Comparison of ENCODE assay signal across 19 cellular contexts in genomic region chr3:131009698-131010097, GRCh38.
"Had no signal": no experiment of that assay in that cellular context is flagged by ENCODE, and none has a peak within 500 bp of the region (broad histone marks: within the 10 kb centered on the region; RNA-seq: fewer than 3 reads in every experiment).

No MANE protein-coding gene starts in this region.

- H3K4me3 ChIP-seq: dorsolateral prefrontal cortex, heart left ventricle, spleen, tibial artery, upper lobe of left lung, uterus had no signal

- H3K36me3 ChIP-seq: uterus had no signal

- H3K4me1 ChIP-seq: spleen, upper lobe of left lung, uterus had no signal

- H3K9me3 Mint-ChIP-seq: naive thymus-derived CD8-positive, alpha-beta T cell had no signal

- H3K9me3 ChIP-seq: heart left ventricle, spleen, tibial artery, upper lobe of left lung, uterus had no signal

- DNase-seq: cortex of kidney; dorsolateral prefrontal cortex; effector CD8-positive, alpha-beta T cell; heart left ventricle; hippocampal formation; kidney glomerular epithelial cell; mammary epithelial cell; naive thymus-derived CD8-positive, alpha-beta T cell; posterior cingulate gyrus; spleen; stimulated activated CD4-positive, alpha-beta T cell treated with anti-CD3 and anti-CD28 coated beads, Interleukin-15, amount 100 ng/mL, for 24 hours; stimulated activated CD4-positive, alpha-beta T cell treated with anti-CD3 and anti-CD28 coated beads, Interleukin-1b, Interleukin-23, amount 100 ng/mL, for 48 hours; stimulated activated CD4-positive, alpha-beta T cell treated with anti-CD3 and anti-CD28 coated beads, Interleukin-4, amount 100 ng/mL, for 24 hours; stimulated activated naive CD4-positive, alpha-beta T cell treated with Interleukin-2 at 50 U/mL for 16 hours; tibial artery; upper lobe of left lung; uterus had no signal

- H3K4me3 Mint-ChIP-seq: naive thymus-derived CD8-positive, alpha-beta T cell had no signal

- H3K27ac ChIP-seq: heart left ventricle, spleen, tibial artery, upper lobe of left lung, uterus had no signal

- H3K27me3 Mint-ChIP-seq: naive thymus-derived CD8-positive, alpha-beta T cell had no signal

- ATAC-seq: heart left ventricle; left lobe of liver; naive thymus-derived CD8-positive, alpha-beta T cell; sciatic nerve had no signal
